ENCODE assay signal across 1 cellular context in genomic region chr1:40794915-40795715, GRCh38.
TF ChIP-seq lines count a peak whose summit lies in the region.

No MANE protein-coding gene starts in this region.

TF ChIP-seq in HepG2, 621 proteins besides CTCF, POLR2A, EP300 and RAD21:
- peak; percentile 94 for TF ChIP-seq ZNF768 (CRISPR knock-in tag; IDR thresholded peaks at IDR 0.05)
- no peak for TF ChIP-seq PHF20 (CRISPR knock-in tag; IDR thresholded peaks at IDR 0.05)
